In genomic region chr1:145065195-145065826, GRCh38 we compare ENCODE assay signal across 10 cellular contexts. TPM values are rescaled to one million over a fixed set of nuclear protein-coding genes. Genes with fewer than 3 reads are reported as not detected.
A peak's percentile ranks its signal among the peaks of the same experiment; 100 is the strongest.
DNase-seq lines count a peak whose midpoint lies in the region; ATAC-seq, FAIRE-seq and TF ChIP-seq lines count a peak whose summit lies in the region.
"Not testable (repeated sequence)": the region's sequence is repeated elsewhere in the genome, so short reads cannot be mapped to it uniquely, and the experiment has no call there.
"Had no signal": no experiment of that assay in that cellular context is flagged by ENCODE, and none has a peak within 500 bp of the region (broad histone marks: within the 10 kb centered on the region; RNA-seq: fewer than 3 reads in every experiment).

No MANE protein-coding gene starts in this region.

- no CpG with 5 or more reads among the region's 5 CpGs for WGBS in endodermal cell (ENCODE audit: insufficient coverage in 1 of 2, insufficient read length in 1 of 2), 2 experiments
- WGBS in pancreas, 2 donors: 18% methylated on average over 2 of the region's 5 CpGs; no CpG with 5 or more reads in 1 of the 2 donors

- not testable (repeated sequence) for H3K4me1 Mint-ChIP-seq in T-helper 17 cell, endodermal cell

- ATAC-seq in GM19395 (IDR thresholded peaks at IDR 0.05; ENCODE audit: unreplicated experiment) (peak; percentile 57), HG02759 (IDR thresholded peaks at IDR 0.05; ENCODE audit: unreplicated experiment) (peak; percentile 77), HG03432 (IDR thresholded peaks at IDR 0.05; ENCODE audit: unreplicated experiment) (peak; percentile 62), T-helper 17 cell (peak; percentile 61), left colon (peak; percentile 58), pancreas (peak in 3 of 4 donors; percentile 80 to 88 (median 88))

- not testable (repeated sequence) for H3K9me3 Mint-ChIP-seq in endodermal cell

- not testable (repeated sequence) for H3K9ac ChIP-seq in endodermal cell (ENCODE audit: extremely low read depth, low read length, poor library complexity, severe bottlenecking)

- not testable (repeated sequence) for H3K36me3 Mint-ChIP-seq in T-helper 17 cell (ENCODE audit: low read depth); endodermal cell (ENCODE audit: low read depth)

- not testable (repeated sequence) for FAIRE-seq in pancreas (lab: Jason Lieb, UNC)

- H3K27ac Mint-ChIP-seq in T-helper 17 cell, endodermal cell: not testable (repeated sequence)

- not testable (repeated sequence) for H3K9me3 ChIP-seq in T-helper 17 cell (ENCODE audit: control insufficient read depth, low read length, poor library complexity, severe bottlenecking); endodermal cell (ENCODE audit: control insufficient read depth, low read length); pancreas

- not testable (repeated sequence) for H3K36me3 ChIP-seq in endodermal cell (ENCODE audit: control insufficient read depth, insufficient read depth, low read length); pancreas

- H3K27ac ChIP-seq in endodermal cell (ENCODE audit: low read depth, low read length); pancreas: not testable (repeated sequence)

- H3K27me3 ChIP-seq in endodermal cell (ENCODE audit: control insufficient read depth, insufficient read depth, low read length, poor library complexity, severe bottlenecking); pancreas: not testable (repeated sequence)

- H3K4me3 ChIP-seq in endodermal cell (ENCODE audit: low read length); pancreas: not testable (repeated sequence)

- DNase-seq in T-helper 17 cell, left colon, pancreas: not testable (repeated sequence)
- peak; percentile 17 for DNase-seq in endodermal cell

- not testable (repeated sequence) for H3K4me1 ChIP-seq in endodermal cell (ENCODE audit: control insufficient read depth, insufficient read depth, low read length); pancreas

- not testable (repeated sequence) for H3K4me3 Mint-ChIP-seq in T-helper 17 cell, endodermal cell

- TF ChIP-seq CTCF in endodermal cell (conservative IDR thresholded peaks at IDR 0.05); pancreas (IDR thresholded peaks at IDR 0.05): not testable (repeated sequence)

- intact Hi-C loops in left colon (cut with DNase I, micrococcal nuclease); pancreas (cut with DNase I): not testable (repeated sequence)

- not testable (repeated sequence) for H3K27me3 Mint-ChIP-seq in T-helper 17 cell; endodermal cell (ENCODE audit: insufficient read depth)

RNA-seq across cellular contexts. Expression of gene SRGAP2B, which starts 29.8 kb away (rescaled TPM):
- total RNA-seq in T-helper 17 cell: 10 to 100 TPM; 22.5 to 23.0 TPM
- 10 to 100 TPM; 61.2 to 82.0 TPM for total RNA-seq in endodermal cell
- 51.3 TPM for polyA plus RNA-seq in endodermal cell (2013, experiment 1 of 2)
- polyA plus RNA-seq in endodermal cell (2013, experiment 2 of 2): 54.1 TPM
- 1 to 10 TPM; 6.8 to 7.2 TPM for total RNA-seq in left colon
- total RNA-seq in pancreas: 10 to 100 TPM in 1 of 6 donors, 1 to 10 TPM in 5; 4.1 to 13.0 (median 5.2) TPM
- 1 to 10 TPM; 2.2 to 3.1 TPM for polyA plus RNA-seq in pancreas

RNA-seq across cellular contexts. Expression of gene FAM72D, which starts 30.5 kb away (rescaled TPM):
- total RNA-seq in T-helper 17 cell (under 1 TPM in 1 of 2 donors, not detected in 1; 0.37 TPM), endodermal cell (1 to 10 TPM; 4.1 to 9.4 TPM), left colon (under 1 TPM; 0.17 to 0.89 TPM), pancreas (under 1 TPM in 4 of 6 donors, not detected in 2; 0.08 to 0.16 (median 0.09) TPM)
- polyA plus RNA-seq in endodermal cell (2013, experiment 1 of 2): 15.5 TPM
- polyA plus RNA-seq in endodermal cell (2013, experiment 2 of 2): 14.2 TPM
- polyA plus RNA-seq in pancreas: under 1 TPM in 1 of 2 donors, not detected in 1; 0.21 TPM
- total RNA-seq: body of pancreas; CD4-positive, alpha-beta memory T cell; right atrium auricular region had no signal
- polyA plus RNA-seq: CD4-positive, alpha-beta memory T cell had no signal
